Comparison of ENCODE assay signal across 7 cellular contexts in the genomic region with DNA sequence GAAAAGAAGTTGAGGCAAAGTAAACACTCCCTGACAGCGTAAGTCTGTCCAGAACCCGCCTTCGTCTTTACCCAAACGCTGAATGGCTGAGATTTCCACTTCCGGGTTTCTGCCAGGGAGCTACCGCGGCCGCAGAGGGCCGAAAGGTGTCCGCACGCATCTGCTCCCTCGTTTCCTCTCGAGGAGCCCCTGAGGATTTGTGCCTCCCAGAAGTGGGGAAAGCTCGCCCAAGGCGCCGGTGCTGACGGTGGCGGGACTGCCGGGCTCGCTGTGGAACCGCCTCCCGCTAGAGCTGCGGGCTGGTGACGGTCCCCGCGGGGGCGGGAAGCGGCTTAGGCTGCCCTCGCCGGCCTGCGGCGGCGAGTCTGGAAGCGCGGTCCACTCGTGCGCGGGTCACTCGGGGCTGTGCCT.
DNase-seq lines count a peak whose midpoint lies in the region; ATAC-seq and TF ChIP-seq lines count a peak whose summit lies in the region.

No MANE protein-coding gene starts in this region.

- DNase-seq in NCI-H2081 treated with DMSO at 0.1 percent for 48 hours (lab: John Stamatoyannopoulos, UW) = peak; percentile 83
- no peak for DNase-seq in activated T-helper 2 cell treated with anti-CD3 and anti-CD28 coated beads, Interferon-gamma antibody, Interleukin-2, Interleukin-4, amounts not matched to agents 10 μg/mL and 5 μg/mL and 100 μg/mL, durations not matched to agents 14 hours and 24 hours and 36 hours (ENCODE audit: low spot score)
- peak; percentile 77 for DNase-seq in posterior vena cava (ENCODE audit: low spot score)
- no peak for DNase-seq in SIG-M5 treated with dmso at 0.1 percent for 504 hours (lab: John Stamatoyannopoulos, UW; ENCODE audit: unreplicated experiment)
- no peak for DNase-seq in HEK293T (ENCODE audit: extremely low spot score)

- no peaks in the 10 kb centered on the region for H3K36me3 Mint-ChIP-seq in activated T-helper 2 cell treated with anti-CD3 and anti-CD28 coated beads, Interferon-gamma antibody, Interleukin-2, Interleukin-4, amounts not matched to agents 10 μg/mL and 5 μg/mL and 100 μg/mL, durations not matched to agents 14 hours and 24 hours and 36 hours (ENCODE audit: low read depth)

- intact Hi-C loops in activated T-helper 2 cell treated with anti-CD3 and anti-CD28 coated beads, Interferon-gamma antibody, Interleukin-2, Interleukin-4, amounts not matched to agents 10 μg/mL and 5 μg/mL and 100 μg/mL, durations not matched to agents 14 hours and 24 hours and 36 hours (cut with micrococcal nuclease) = no loop called here
- intact Hi-C loops in posterior vena cava (cut with DNase I) = no loop called here

- POLR2A ChIA-PET in HEK293T (lab: Yijun Ruan, JAX) = no interaction called here

- ATAC-seq in GM18519 (IDR thresholded peaks at IDR 0.05; ENCODE audit: low FRiP score, unreplicated experiment) = peak; percentile 92
- ATAC-seq in HG03175 (IDR thresholded peaks at IDR 0.05; ENCODE audit: unreplicated experiment) = no peak

- H3K27ac Mint-ChIP-seq in activated T-helper 2 cell treated with anti-CD3 and anti-CD28 coated beads, Interferon-gamma antibody, Interleukin-2, Interleukin-4, amounts not matched to agents 10 μg/mL and 5 μg/mL and 100 μg/mL, durations not matched to agents 14 hours and 24 hours and 36 hours = no peak overlapping the region

- H3K4me1 Mint-ChIP-seq in activated T-helper 2 cell treated with anti-CD3 and anti-CD28 coated beads, Interferon-gamma antibody, Interleukin-2, Interleukin-4, amounts not matched to agents 10 μg/mL and 5 μg/mL and 100 μg/mL, durations not matched to agents 14 hours and 24 hours and 36 hours (ENCODE audit: low read depth) = no peaks in the 10 kb centered on the region

- peak overlapping the region; percentile 65 for H3K4me3 Mint-ChIP-seq in activated T-helper 2 cell treated with anti-CD3 and anti-CD28 coated beads, Interferon-gamma antibody, Interleukin-2, Interleukin-4, amounts not matched to agents 10 μg/mL and 5 μg/mL and 100 μg/mL, durations not matched to agents 14 hours and 24 hours and 36 hours (ENCODE audit: low read depth)

- no peaks in the 10 kb centered on the region for H3K27me3 Mint-ChIP-seq in activated T-helper 2 cell treated with anti-CD3 and anti-CD28 coated beads, Interferon-gamma antibody, Interleukin-2, Interleukin-4, amounts not matched to agents 10 μg/mL and 5 μg/mL and 100 μg/mL, durations not matched to agents 14 hours and 24 hours and 36 hours (ENCODE audit: low read depth)

- H3K9me3 Mint-ChIP-seq in activated T-helper 2 cell treated with anti-CD3 and anti-CD28 coated beads, Interferon-gamma antibody, Interleukin-2, Interleukin-4, amounts not matched to agents 10 μg/mL and 5 μg/mL and 100 μg/mL, durations not matched to agents 14 hours and 24 hours and 36 hours = peaks cover 28% of the 10 kb centered on the region

- CTCF ChIA-PET in HEK293T (lab: Yijun Ruan, JAX) = no interaction called here

TF ChIP-seq in HEK293T, 16 proteins besides CTCF, POLR2A, EP300 and RAD21:
- no peak for TF ChIP-seq SP1 (IDR thresholded peaks at IDR 0.05)
- no peak for TF ChIP-seq FOXM1 (IDR thresholded peaks at IDR 0.05; ENCODE audit: borderline replicate concordance)
- TF ChIP-seq FOXA1 (IDR thresholded peaks at IDR 0.05) = no peak
- no peak for TF ChIP-seq NFRKB (IDR thresholded peaks at IDR 0.05)
TF ChIP-seq in HEK293T: peak in this region for 0.

Comparison
In these comparisons a context has a peak if more than half of its experiments do, and no peak if none do; other contexts are left out.
1. DNase-seq: peak in NCI-H2081 treated with DMSO at 0.1 percent for 48 hours (single experiment) and posterior vena cava (single experiment); none in activated T-helper 2 cell treated with anti-CD3 and anti-CD28 coated beads, Interferon-gamma antibody, Interleukin-2, Interleukin-4, amounts not matched to agents 10 μg/mL and 5 μg/mL and 100 μg/mL, durations not matched to agents 14 hours and 24 hours and 36 hours (single experiment), SIG-M5 treated with dmso at 0.1 percent for 504 hours (single experiment) and HEK293T (single experiment).